In the genomic region with DNA sequence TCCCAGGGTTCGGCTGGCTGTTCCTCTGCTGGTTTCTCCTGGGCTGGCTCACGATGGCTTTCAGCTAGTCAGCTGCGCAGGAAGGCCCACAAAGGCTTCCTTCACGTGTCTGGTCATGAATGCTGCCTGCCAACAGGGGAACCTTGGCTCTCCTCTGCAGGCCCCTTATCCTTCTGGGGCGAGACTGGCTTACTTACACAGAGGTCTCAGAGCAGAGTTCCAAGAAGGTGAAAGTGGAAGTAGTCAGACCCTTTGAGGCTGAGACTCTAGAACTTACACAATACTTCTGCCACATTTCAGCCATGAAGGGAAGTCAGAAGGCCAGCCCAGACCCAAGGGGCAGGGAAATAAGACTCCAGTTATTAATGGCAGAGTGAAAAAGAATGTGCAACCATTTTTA, we compare ENCODE assay signal across 9 cellular contexts.
DNase-seq lines count a peak whose midpoint lies in the region; ATAC-seq and TF ChIP-seq lines count a peak whose summit lies in the region.
"Had no signal": no experiment of that assay in that cellular context is flagged by ENCODE, and none has a peak within 500 bp of the region (broad histone marks: within the 10 kb centered on the region; RNA-seq: fewer than 3 reads in every experiment).

No MANE protein-coding gene starts in this region.

- TF ChIP-seq POLR2A in esophagus squamous epithelium (IDR thresholded peaks at IDR 0.05) = peak in 1 of 4 donors; percentile 13

- H3K9me3 ChIP-seq in esophagus squamous epithelium = no peaks in the 10 kb centered on the region

- no peaks in the 10 kb centered on the region for H3K9me3 Mint-ChIP-seq in stimulated activated naive CD8-positive, alpha-beta T cell treated with anti-CD3 and anti-CD28 coated beads, Interleukin-15, amount 100 ng/mL, for 72 hours
- H3K9me3 Mint-ChIP-seq in natural killer cell treated with Interleukin-12 subunit alpha and Interleukin-12 subunit beta and Interleukin-15 and Interleukin-18, amount 100 ng/mL, for 72 hours = no peaks in the 10 kb centered on the region
- H3K9me3 Mint-ChIP-seq: activated CD4-positive, alpha-beta T cell treated with anti-CD3 and anti-CD28 coated beads, Interleukin-2, amount 10 ng/mL, durations not matched to agents 24 days and 14 days had no signal

- H3K27ac ChIP-seq in esophagus squamous epithelium = peak overlapping the region in 3 of 4 donors; percentile 70 to 87 (median 78)

- H3K27ac Mint-ChIP-seq in stimulated activated naive CD8-positive, alpha-beta T cell treated with anti-CD3 and anti-CD28 coated beads, Interleukin-15, amount 100 ng/mL, for 72 hours = no peak overlapping the region
- no peak overlapping the region for H3K27ac Mint-ChIP-seq in natural killer cell treated with Interleukin-12 subunit alpha and Interleukin-12 subunit beta and Interleukin-15 and Interleukin-18, amount 100 ng/mL, for 72 hours
- H3K27ac Mint-ChIP-seq: activated CD4-positive, alpha-beta T cell treated with anti-CD3 and anti-CD28 coated beads, Interleukin-2, amount 10 ng/mL, durations not matched to agents 24 days and 14 days had no signal

- peaks cover 0 to 51% (median 9%) of the 10 kb centered on the region in 3 donors for H3K4me1 ChIP-seq in esophagus squamous epithelium

- H3K4me3 Mint-ChIP-seq in stimulated activated naive CD8-positive, alpha-beta T cell treated with anti-CD3 and anti-CD28 coated beads, Interleukin-15, amount 100 ng/mL, for 72 hours = no peak overlapping the region
- H3K4me3 Mint-ChIP-seq in natural killer cell treated with Interleukin-12 subunit alpha and Interleukin-12 subunit beta and Interleukin-15 and Interleukin-18, amount 100 ng/mL, for 72 hours = no peak overlapping the region
- H3K4me3 Mint-ChIP-seq: activated CD4-positive, alpha-beta T cell treated with anti-CD3 and anti-CD28 coated beads, Interleukin-2, amount 10 ng/mL, durations not matched to agents 24 days and 14 days had no signal

- H3K27me3 Mint-ChIP-seq in stimulated activated naive CD8-positive, alpha-beta T cell treated with anti-CD3 and anti-CD28 coated beads, Interleukin-15, amount 100 ng/mL, for 72 hours = peaks cover 6% of the 10 kb centered on the region
- H3K27me3 Mint-ChIP-seq in natural killer cell treated with Interleukin-12 subunit alpha and Interleukin-12 subunit beta and Interleukin-15 and Interleukin-18, amount 100 ng/mL, for 72 hours = peaks cover 10% of the 10 kb centered on the region in 2 donors

- TF ChIP-seq CTCF in esophagus squamous epithelium (IDR thresholded peaks at IDR 0.05) = no peak

- H3K4me3 ChIP-seq in esophagus squamous epithelium = no peak overlapping the region

- peak; percentile 23 for ATAC-seq in stimulated activated naive CD8-positive, alpha-beta T cell treated with anti-CD3 and anti-CD28 coated beads, Interleukin-15, Interleukin-2, amounts not matched to agents 100 U/mL and 50 U/mL, for 24 hours
- ATAC-seq in stimulated activated naive CD8-positive, alpha-beta T cell treated with anti-CD3 and anti-CD28 coated beads, Interleukin-15, amount 100 ng/mL, for 72 hours = no peak
- peak; percentile 69 to 71 for ATAC-seq in natural killer cell treated with Interleukin-12 subunit alpha and Interleukin-12 subunit beta and Interleukin-15 and Interleukin-18, amount 100 ng/mL, for 72 hours
- ATAC-seq in GM18498 (IDR thresholded peaks at IDR 0.05; ENCODE audit: unreplicated experiment) = no peak

- no peaks in the 10 kb centered on the region for H3K36me3 ChIP-seq in esophagus squamous epithelium

- H3K27me3 ChIP-seq in esophagus squamous epithelium = no peaks in the 10 kb centered on the region

- H3K4me1 Mint-ChIP-seq in stimulated activated naive CD8-positive, alpha-beta T cell treated with anti-CD3 and anti-CD28 coated beads, Interleukin-15, amount 100 ng/mL, for 72 hours = peaks cover 11% of the 10 kb centered on the region
- peaks cover 17 to 18% of the 10 kb centered on the region in 2 donors for H3K4me1 Mint-ChIP-seq in natural killer cell treated with Interleukin-12 subunit alpha and Interleukin-12 subunit beta and Interleukin-15 and Interleukin-18, amount 100 ng/mL, for 72 hours (ENCODE audit: low read depth in 2 of 2)

- DNase-seq in stimulated activated naive CD8-positive, alpha-beta T cell treated with anti-CD3 and anti-CD28 coated beads, Interleukin-15, Interleukin-2, amounts not matched to agents 100 U/mL and 50 U/mL, for 24 hours = no peak
- DNase-seq in stimulated activated naive CD8-positive, alpha-beta T cell treated with anti-CD3 and anti-CD28 coated beads, Interleukin-15, amount 100 ng/mL, for 72 hours = no peak
- no peak for DNase-seq in esophagus squamous epithelium (lab: John Stamatoyannopoulos, UW)
- no peak for DNase-seq in natural killer cell treated with Interleukin-12 subunit alpha and Interleukin-12 subunit beta and Interleukin-15 and Interleukin-18, amount 100 ng/mL, for 72 hours (ENCODE audit: low spot score)
- DNase-seq in D341Med (ENCODE audit: low spot score) = no peak
- no peak for DNase-seq in NCI-H2081 treated with DMSO at 0.1 percent for 48 hours (lab: John Stamatoyannopoulos, UW)
- DNase-seq in NCI-H1694 (lab: John Stamatoyannopoulos, UW) = no peak
- DNase-seq: activated CD4-positive, alpha-beta T cell treated with anti-CD3 and anti-CD28 coated beads, Interleukin-2, amount 10 ng/mL, durations not matched to agents 24 days and 14 days had no signal

- H3K36me3 Mint-ChIP-seq in natural killer cell treated with Interleukin-12 subunit alpha and Interleukin-12 subunit beta and Interleukin-15 and Interleukin-18, amount 100 ng/mL, for 72 hours = no peaks in the 10 kb centered on the region

- intact Hi-C loops in esophagus squamous epithelium (cut with DNase I) = no loop called here

- WGBS in esophagus squamous epithelium, 2 donors = 67 to 82% methylated on average over 4 of the region's 5 CpGs

Comparison
In these comparisons a context has a peak if more than half of its experiments do, and no peak if none do; other contexts are left out.
1. ATAC-seq: peak in stimulated activated naive CD8-positive, alpha-beta T cell treated with anti-CD3 and anti-CD28 coated beads, Interleukin-15, Interleukin-2, amounts not matched to agents 100 U/mL and 50 U/mL, for 24 hours (single experiment) and natural killer cell treated with Interleukin-12 subunit alpha and Interleukin-12 subunit beta and Interleukin-15 and Interleukin-18, amount 100 ng/mL, for 72 hours (2 of 2); none in stimulated activated naive CD8-positive, alpha-beta T cell treated with anti-CD3 and anti-CD28 coated beads, Interleukin-15, amount 100 ng/mL, for 72 hours (single experiment) and GM18498 (single experiment).